In genomic region chr16:10964039-10964890, GRCh38 we compare ENCODE assay signal across 8 cellular contexts. TPM values are rescaled to one million over a fixed set of nuclear protein-coding genes. Genes with fewer than 3 reads are reported as not detected.
DNase-seq lines count a peak whose midpoint lies in the region; TF ChIP-seq lines count a peak whose summit lies in the region.

No MANE protein-coding gene starts in this region.

- no peak overlapping the region for H3K27ac ChIP-seq in testis

- DNase-seq in CD1c-positive myeloid dendritic cell (ENCODE audit: extremely low spot score) (peak; percentile 90), GM20000 (ENCODE audit: low spot score) (peak; percentile 68), SHP77 (lab: John Stamatoyannopoulos, UW) (peak; percentile 89 to 90), fibroblast of the conjunctiva (ENCODE audit: low read depth) (peak; percentile 53), occipital lobe (lab: John Stamatoyannopoulos, UW) (peak; percentile 82), testis (peak; percentile 85)
- peak; percentile 69 for DNase-seq in activated effector memory CD4-positive, alpha-beta T cell treated with Interleukin-2 at 50 U/mL for 16 hours

- intact Hi-C loops in testis (cut with DNase I; ENCODE audit: low total_unique reads) = no loop called here

- H3K4me1 ChIP-seq in testis = peaks cover 3% of the 10 kb centered on the region

- H3K9me3 ChIP-seq in testis = no peaks in the 10 kb centered on the region

- TF ChIP-seq CTCF in GM20000 (IDR thresholded peaks at IDR 0.05; ENCODE audit: extremely low read depth, missing control alignments) (peak; percentile 88), LNCAP (IDR thresholded peaks at IDR 0.05) (peak; percentile 95), testis (IDR thresholded peaks at IDR 0.05) (peak; percentile 74 to 85 (median 80))

- 50 to 63% methylated on average over 14 to 20 of the region's 20 CpGs for whole genome bisulfite sequencing in testis, 2 donors

- no peaks in the 10 kb centered on the region for H3K36me3 ChIP-seq in testis (ENCODE audit: low read depth, missing control alignments)

- no peak for TF ChIP-seq POLR2A in testis (IDR thresholded peaks at IDR 0.05)

- no peaks in the 10 kb centered on the region for H3K27me3 ChIP-seq in testis

- H3K4me3 ChIP-seq in testis = no peak overlapping the region

RNA-seq across cellular contexts. Expression of gene CLEC16A, which starts 19.9 kb away (rescaled TPM):
- total RNA-seq in occipital lobe = 20.4 TPM
- 100 to 1,000 TPM in 1 of 2 donors, 10 to 100 TPM in 1; 93.9 to 122 TPM for total RNA-seq in testis
- 126 TPM for polyA plus RNA-seq in testis (ENCODE audit: insufficient read depth, low read depth, low replicate concordance)

RNA-seq across cellular contexts. Expression of gene DEXI, which starts 22.0 kb away (rescaled TPM):
- total RNA-seq in occipital lobe (8.1 TPM), testis (10 to 100 TPM; 39.0 to 57.4 TPM)
- 30.0 TPM for polyA plus RNA-seq in testis (ENCODE audit: insufficient read depth, low read depth, low replicate concordance)
